9 cellular contexts compared by ENCODE assay signal in the genomic region with DNA sequence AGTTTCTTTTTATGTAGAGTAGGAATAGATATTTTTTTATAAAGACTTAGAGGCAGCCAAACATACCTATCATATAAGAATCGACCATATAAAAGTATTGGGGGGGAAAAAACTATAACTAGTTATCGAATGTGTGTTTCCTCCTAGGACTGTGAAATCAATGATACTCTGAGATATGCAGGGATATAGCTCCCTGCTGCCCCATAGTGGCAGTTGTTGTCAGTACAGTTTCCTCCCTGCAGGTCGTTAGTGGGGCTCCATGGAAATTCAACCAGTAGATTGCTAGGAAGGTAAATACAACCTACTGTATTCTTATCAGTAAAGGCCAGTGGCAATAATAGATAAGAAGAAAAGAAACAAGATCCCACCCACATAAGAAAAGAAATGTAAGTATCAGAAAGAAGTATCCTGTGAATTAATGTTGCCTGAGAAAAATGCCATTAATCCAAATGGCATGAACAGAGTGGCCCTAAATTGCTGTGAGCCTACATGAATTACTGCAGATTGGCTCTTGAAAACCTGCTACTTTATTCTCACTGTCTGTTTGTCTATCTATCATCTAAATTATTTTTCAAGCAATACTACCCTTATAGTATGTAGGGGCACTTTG.
A peak's percentile ranks its signal among the peaks of the same experiment; 100 is the strongest.
DNase-seq lines count a peak whose midpoint lies in the region; ATAC-seq, FAIRE-seq and TF ChIP-seq lines count a peak whose summit lies in the region.
"Had no signal": no experiment of that assay in that cellular context is flagged by ENCODE, and none has a peak within 500 bp of the region (broad histone marks: within the 10 kb centered on the region; RNA-seq: fewer than 3 reads in every experiment).

No MANE protein-coding gene starts in this region.

- no peaks in the 10 kb centered on the region for H3K9me2 ChIP-seq in HCT116 (ENCODE audit: insufficient read depth)

- H3K4me1 Mint-ChIP-seq in stimulated activated memory B cell treated with anti-CD40 and anti-IgM and Interleukin-4, amounts not matched to agents 10 μg/mL and 1 μg/mL and 100 μg/mL, for 72 hours, result no peaks in the 10 kb centered on the region
- H3K4me1 Mint-ChIP-seq: memory B cell had no signal

- H4K20me1 ChIP-seq in HCT116 (ENCODE audit: insufficient read depth), result no peaks in the 10 kb centered on the region

- ATAC-seq in A549, result peak; percentile 89 to 92; a peak in 4 of 6 replicates
- peak; percentile 97 for ATAC-seq in HCT116
- ATAC-seq in stimulated activated memory B cell treated with anti-CD40 and anti-IgM and Interleukin-4, amounts not matched to agents 10 μg/mL and 1 μg/mL and 100 μg/mL, for 72 hours, result no peak

- H3K4me1 ChIP-seq in A549, result 0 out of 3 replicates have a peak, but pooled peaks cover 3% of the 10 kb centered on the region
- H3K4me1 ChIP-seq in HCT116 (ENCODE audit: control insufficient read depth in 1 of 2, insufficient read depth in 2 of 2, low read length in 2 of 2), result no peaks in the 10 kb centered on the region

- 0 out of 3 replicates have a peak, but pooled peaks cover 3% of the 10 kb centered on the region for H3K9me3 ChIP-seq in A549
- H3K9me3 ChIP-seq in HCT116 (ENCODE audit: control insufficient read depth in 1 of 2, insufficient read depth in 1 of 2, low read depth in 1 of 2, low read length in 2 of 2), result no peaks in the 10 kb centered on the region
- H3K9me3 ChIP-seq in WERI-Rb-1 (ENCODE audit: severe bottlenecking), result no peaks in the 10 kb centered on the region

- TF ChIP-seq CTCF in A549 (IDR thresholded peaks at IDR 0.05), result peak; percentile 62
- TF ChIP-seq CTCF in GM12864 (IDR thresholded peaks at IDR 0.05; ENCODE audit: low read depth, low read length, missing control alignments), result peak; percentile 71
- TF ChIP-seq CTCF in HCT116 (IDR thresholded peaks at IDR 0.05 in 2 of 3, conservative IDR thresholded peaks at IDR 0.05 in 1 of 3; ENCODE audit: borderline replicate concordance in 1 of 3, insufficient read depth in 1 of 3, low read depth in 2 of 3, low read length in 2 of 3), result peak; percentile 47 to 89 (median 84); a peak in 5 of 6 replicates
- peak; percentile 69 for TF ChIP-seq CTCF in WERI-Rb-1 (IDR thresholded peaks at IDR 0.05; ENCODE audit: low read depth, low read length)
- TF ChIP-seq CTCF in fibroblast of the aortic adventitia (IDR thresholded peaks at IDR 0.05; ENCODE audit: insufficient read depth, low read length), result peak; percentile 84

- H3K9me3 Mint-ChIP-seq in stimulated activated memory B cell treated with anti-CD40 and anti-IgM and Interleukin-4, amounts not matched to agents 10 μg/mL and 1 μg/mL and 100 μg/mL, for 72 hours, result no peaks in the 10 kb centered on the region

- no TSS peak for BruUV-seq in HCT116 (replicated peaks; lab: Mats Ljungman, UMichigan)

- no peak overlapping the region for H3K27ac Mint-ChIP-seq in stimulated activated memory B cell treated with anti-CD40 and anti-IgM and Interleukin-4, amounts not matched to agents 10 μg/mL and 1 μg/mL and 100 μg/mL, for 72 hours
- H3K27ac Mint-ChIP-seq: memory B cell had no signal

- no peak overlapping the region for H3K4me3 Mint-ChIP-seq in stimulated activated memory B cell treated with anti-CD40 and anti-IgM and Interleukin-4, amounts not matched to agents 10 μg/mL and 1 μg/mL and 100 μg/mL, for 72 hours
- H3K4me3 Mint-ChIP-seq: memory B cell had no signal

- H2AFZ ChIP-seq in HCT116 (ENCODE audit: low read depth, low read length, poor library complexity, severe bottlenecking), result peak overlapping the region; percentile 19

- intact Hi-C loops in HCT116 (cut with micrococcal nuclease), result loop anchor here (1.0 to 5.0 kb wide), 3 partner anchors 167 to 462 kb away; no protein-coding TSS in a partner anchor

- H3K27me3 Mint-ChIP-seq in stimulated activated memory B cell treated with anti-CD40 and anti-IgM and Interleukin-4, amounts not matched to agents 10 μg/mL and 1 μg/mL and 100 μg/mL, for 72 hours, result no peaks in the 10 kb centered on the region

- TF ChIP-seq POLR2A in A549 (IDR thresholded peaks at IDR 0.05; ENCODE audit: low read length) (no peak), HCT116 (IDR thresholded peaks at IDR 0.05; ENCODE audit: borderline replicate concordance, extremely low read depth, insufficient read depth, insufficient read length) (no peak)

- no peak for FAIRE-seq in A549 (lab: Jason Lieb, UNC)

- no peaks in the 10 kb centered on the region for H3K79me2 ChIP-seq in HCT116 (ENCODE audit: insufficient read depth, low read length)

- no peak overlapping the region for H3K27ac ChIP-seq in A549
- H3K27ac ChIP-seq in HCT116 (ENCODE audit: low read depth, low read length), result no peak overlapping the region
- no peak overlapping the region for H3K27ac ChIP-seq in WERI-Rb-1

- peak; percentile 21 to 52 for DNase-seq in A549 (ENCODE audit: low read depth in 1 of 2, low spot score in 1 of 2)
- DNase-seq in GM12864 (ENCODE audit: low read depth), result no peak
- DNase-seq in HCT116 (ENCODE audit: low read depth, low spot score), result peak; percentile 50
- DNase-seq in Kasumi-1 (lab: John Stamatoyannopoulos, UW), result peak; percentile 55 to 71
- peak; percentile 63 for DNase-seq in WERI-Rb-1
- peak; percentile 57 for DNase-seq in fibroblast of the aortic adventitia (ENCODE audit: low read depth)
- peak; percentile 12 to 27 (median 17) for DNase-seq in stimulated activated CD4-positive, alpha-beta T cell treated with anti-CD3 and anti-CD28 coated beads, Interleukin-12 subunit alpha, Interleukin-12 subunit beta, amount 100 ng/mL, for 48 hours (ENCODE audit: low read depth in 2 of 3, low spot score in 1 of 3)

- no peaks in the 10 kb centered on the region for H3K36me3 ChIP-seq in HCT116 (ENCODE audit: control insufficient read depth in 1 of 2, insufficient read depth in 2 of 2, low read length in 2 of 2)
- no peaks in the 10 kb centered on the region for H3K36me3 ChIP-seq in WERI-Rb-1

- POLR2A ChIA-PET in A549 (lab: Yijun Ruan, JAX), result interaction anchor here (0.6 kb wide), 1 partner anchor 136 kb away, joined by 3 read pairs; a partner anchor contains a TSS
- POLR2A ChIA-PET in HCT116 (lab: Charles Lee), result no interaction called here

- no peaks in the 10 kb centered on the region for H3K27me3 ChIP-seq in HCT116 (ENCODE audit: insufficient read depth, low read length)
- no peaks in the 10 kb centered on the region for H3K27me3 ChIP-seq in WERI-Rb-1 (ENCODE audit: insufficient read depth, low read depth, severe bottlenecking)

- 7% methylated on average over 3 of the region's 3 CpGs for WGBS in A549 (ENCODE audit: missing lambda C conversion rate)

- RAD21 ChIA-PET in HCT116 (lab: Charles Lee; ENCODE audit: low non-redundant PET in 1 of 2, low total read pairs in 2 of 2, uncharacterized antibody in 2 of 2, unreplicated experiment in 2 of 2), result no interaction called here

- TF ChIP-seq EP300 in A549 (IDR thresholded peaks at IDR 0.05), result no peak

- peak; percentile 72 to 85 for TF ChIP-seq RAD21 in A549 (conservative IDR thresholded peaks at IDR 0.05 in 1 of 2, IDR thresholded peaks at IDR 0.05 in 1 of 2)
- TF ChIP-seq RAD21 in HCT116 (IDR thresholded peaks at IDR 0.05; ENCODE audit: low read depth), result peak; percentile 67

- H3K4me2 ChIP-seq in A549, result no peak overlapping the region
- H3K4me2 ChIP-seq in HCT116 (ENCODE audit: low read length), result no peak overlapping the region

- CTCF ChIA-PET in A549 (lab: Yijun Ruan, JAX) (interaction anchor here (0.7 to 1.6 kb wide), 10 partner anchors 9 to 1111 kb away, joined by 3 to 4 read pairs (median 3); no protein-coding TSS in a partner anchor), HCT116 (lab: Charles Lee) (interaction anchor here (0.9 to 1.6 kb wide), 7 partner anchors 8 to 448 kb away, joined by 3 to 11 read pairs (median 3); no protein-coding TSS in a partner anchor)

- no peaks in the 10 kb centered on the region for H3K36me3 Mint-ChIP-seq in stimulated activated memory B cell treated with anti-CD40 and anti-IgM and Interleukin-4, amounts not matched to agents 10 μg/mL and 1 μg/mL and 100 μg/mL, for 72 hours
- H3K36me3 Mint-ChIP-seq: memory B cell had no signal

- no peak overlapping the region for H3K4me3 ChIP-seq in A549
- no peak overlapping the region for H3K4me3 ChIP-seq in GM12864 (ENCODE audit: low read depth, low read length)
- no peak overlapping the region for H3K4me3 ChIP-seq in HCT116 (replicated peaks in 1 of 2; ENCODE audit: low read depth in 1 of 2, low read length in 2 of 2)
- H3K4me3 ChIP-seq in WERI-Rb-1 (ENCODE audit: low read depth, low read length), result no peak overlapping the region
- H3K4me3 ChIP-seq in fibroblast of the aortic adventitia (ENCODE audit: low read depth, low read length), result no peak overlapping the region

- H3K9ac ChIP-seq in HCT116 (ENCODE audit: low read length), result no peak overlapping the region

TF ChIP-seq in A549, 52 proteins besides CTCF, POLR2A, EP300 and RAD21:
- TF ChIP-seq TFCP2L1 (CRISPR knock-in tag; IDR thresholded peaks at IDR 0.05) (no peak), KDM5A (IDR thresholded peaks at IDR 0.05) (no peak), SMC3 (IDR thresholded peaks at IDR 0.05) (peak; percentile 71), CBX8 (IDR thresholded peaks at IDR 0.05) (no peak), HOXB13 (CRISPR knock-in tag; IDR thresholded peaks at IDR 0.05; ENCODE audit: low read depth) (no peak)

TF ChIP-seq in HCT116, 20 proteins besides CTCF, POLR2A, EP300 and RAD21 (continues in another document):
- TF ChIP-seq, protein P1, sequence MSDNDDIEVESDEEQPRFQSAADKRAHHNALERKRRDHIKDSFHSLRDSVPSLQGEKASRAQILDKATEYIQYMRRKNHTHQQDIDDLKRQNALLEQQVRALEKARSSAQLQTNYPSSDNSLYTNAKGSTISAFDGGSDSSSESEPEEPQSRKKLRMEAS (IDR thresholded peaks at IDR 0.05), result no peak
- no peak for TF ChIP-seq ZFX (IDR thresholded peaks at IDR 0.05)
- no peak for TF ChIP-seq SIN3A (IDR thresholded peaks at IDR 0.05; ENCODE audit: low read depth)
